ENCODE assay signal across 1 cellular context in genomic region chr3:100953103-100953502, GRCh38.
TF ChIP-seq lines count a peak whose summit lies in the region.

No MANE protein-coding gene starts in this region.

TF ChIP-seq in HCT116, 20 proteins besides CTCF, POLR2A, EP300 and RAD21 (continued from another document):
- no peak for TF ChIP-seq REST (IDR thresholded peaks at IDR 0.05; ENCODE audit: low read depth)
- TF ChIP-seq POLR2AphosphoS5 (IDR thresholded peaks at IDR 0.05; ENCODE audit: low read depth, low read length), result no peak
- TF ChIP-seq SP1 (IDR thresholded peaks at IDR 0.05; ENCODE audit: low read depth), result no peak
